Comparison of ENCODE assay signal across 13 cellular contexts in the genomic region with DNA sequence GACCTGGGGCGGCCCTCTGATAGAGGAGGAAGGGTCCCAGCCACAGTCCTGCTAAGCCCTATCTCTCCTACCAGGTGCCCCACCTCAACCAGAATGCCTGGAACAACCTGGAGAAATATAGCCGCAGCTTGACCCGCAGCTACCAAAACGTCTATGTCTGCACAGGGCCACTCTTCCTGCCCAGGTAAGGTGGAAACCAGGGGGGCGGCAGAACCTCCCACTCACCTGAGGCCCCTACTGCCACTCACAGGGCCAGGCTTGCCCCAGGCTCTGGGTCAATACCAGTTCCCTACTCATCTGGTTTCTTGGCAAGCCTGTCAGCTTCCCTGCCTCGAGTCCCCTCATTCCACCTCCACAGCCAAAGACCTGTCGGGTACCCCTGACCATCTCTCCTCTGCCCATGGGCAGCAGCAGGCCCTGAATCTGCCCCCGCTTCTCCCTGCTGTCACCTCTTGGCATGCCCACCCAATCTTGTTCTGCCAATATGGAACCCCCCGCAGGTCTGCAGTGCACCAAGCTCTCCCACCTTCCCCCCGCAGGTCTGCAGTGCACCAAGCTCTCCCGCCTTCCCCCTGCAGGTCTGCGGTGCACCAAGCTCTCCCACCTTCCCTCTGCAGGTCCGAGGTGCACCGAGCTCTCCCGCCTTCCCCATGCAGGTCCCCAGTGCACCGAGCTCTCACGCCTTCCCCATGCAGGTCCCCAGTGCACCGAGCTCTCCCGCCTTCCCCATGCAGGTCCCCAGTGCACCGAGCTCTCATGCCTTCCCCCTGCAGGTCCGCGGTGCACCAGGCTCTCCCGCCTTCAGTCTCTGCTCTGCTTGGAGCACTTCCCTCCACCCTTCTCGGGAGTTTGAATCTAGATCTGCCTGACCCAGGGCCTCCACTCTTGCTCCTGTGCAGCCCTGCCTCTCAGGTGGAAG. TPM values are rescaled to one million over a fixed set of nuclear protein-coding genes. Genes with fewer than 3 reads are reported as not detected.
DNase-seq lines count a peak whose midpoint lies in the region; ATAC-seq lines count a peak whose summit lies in the region.
"Had no signal": no experiment of that assay in that cellular context is flagged by ENCODE, and none has a peak within 500 bp of the region (broad histone marks: within the 10 kb centered on the region; RNA-seq: fewer than 3 reads in every experiment).

No MANE protein-coding gene starts in this region.

- no peak for DNase-seq in stimulated activated naive CD8-positive, alpha-beta T cell treated with anti-CD3 and anti-CD28 coated beads, Interleukin-15, amount 100 ng/mL, for 72 hours
- DNase-seq in T-cell, result no peak
- no peak for DNase-seq in memory B cell (ENCODE audit: low spot score in 2 of 2)
- no peak for DNase-seq in HuH-7 (ENCODE audit: low spot score)
- DNase-seq: EL; KG1; NCI-H1092 treated with DMSO at 0.1 percent for 48 hours; PC-3; sigmoid colon; stimulated activated CD4-positive, alpha-beta T cell treated with anti-CD3 and anti-CD28 coated beads, Interleukin-1b, Interleukin-23, amount 100 ng/mL, for 48 hours had no signal

- no peaks in the 10 kb centered on the region for H3K27me3 Mint-ChIP-seq in stimulated activated naive CD8-positive, alpha-beta T cell treated with anti-CD3 and anti-CD28 coated beads, Interleukin-15, Interleukin-2, amounts not matched to agents 100 ng/mL and 50 ng/mL, for 24 hours
- H3K27me3 Mint-ChIP-seq in stimulated activated naive CD8-positive, alpha-beta T cell treated with anti-CD3 and anti-CD28 coated beads, Interleukin-15, amount 100 ng/mL, for 72 hours, result no peaks in the 10 kb centered on the region
- H3K27me3 Mint-ChIP-seq in T-cell (no peaks in the 10 kb centered on the region), memory B cell (no peaks in the 10 kb centered on the region)

- H3K9me3 Mint-ChIP-seq in stimulated activated naive CD8-positive, alpha-beta T cell treated with anti-CD3 and anti-CD28 coated beads, Interleukin-15, Interleukin-2, amounts not matched to agents 100 ng/mL and 50 ng/mL, for 24 hours, result no peaks in the 10 kb centered on the region
- no peaks in the 10 kb centered on the region for H3K9me3 Mint-ChIP-seq in stimulated activated naive CD8-positive, alpha-beta T cell treated with anti-CD3 and anti-CD28 coated beads, Interleukin-15, amount 100 ng/mL, for 72 hours
- H3K9me3 Mint-ChIP-seq in T-cell (no peaks in the 10 kb centered on the region), memory B cell (no peaks in the 10 kb centered on the region)

- CTCF ChIA-PET in T-cell (lab: Charles Lee), result interaction anchor here in 1 of 2 donors (0.6 to 1.1 kb wide), 2 partner anchors 103 to 104 kb away, joined by 4 to 7 read pairs; no protein-coding TSS in a partner anchor

- no peak for ATAC-seq in stimulated activated naive CD8-positive, alpha-beta T cell treated with anti-CD3 and anti-CD28 coated beads, Interleukin-15, amount 100 ng/mL, for 72 hours
- ATAC-seq in T-cell (replicated peaks in 1 of 4) (no peak), memory B cell (ENCODE audit: low read depth) (no peak), GM19035 (IDR thresholded peaks at IDR 0.05; ENCODE audit: unreplicated experiment) (no peak), GM21381 (IDR thresholded peaks at IDR 0.05; ENCODE audit: unreplicated experiment) (no peak)
- ATAC-seq: PC-3 had no signal

- peaks cover 27% of the 10 kb centered on the region for H3K4me1 Mint-ChIP-seq in stimulated activated naive CD8-positive, alpha-beta T cell treated with anti-CD3 and anti-CD28 coated beads, Interleukin-15, Interleukin-2, amounts not matched to agents 100 ng/mL and 50 ng/mL, for 24 hours (ENCODE audit: low read depth)
- peaks cover 32% of the 10 kb centered on the region for H3K4me1 Mint-ChIP-seq in stimulated activated naive CD8-positive, alpha-beta T cell treated with anti-CD3 and anti-CD28 coated beads, Interleukin-15, amount 100 ng/mL, for 72 hours
- H3K4me1 Mint-ChIP-seq in T-cell (peaks cover 13 to 25% (median 25%) of the 10 kb centered on the region in 3 donors), memory B cell (peaks cover 15% of the 10 kb centered on the region)

- H3K27ac Mint-ChIP-seq in stimulated activated naive CD8-positive, alpha-beta T cell treated with anti-CD3 and anti-CD28 coated beads, Interleukin-15, Interleukin-2, amounts not matched to agents 100 ng/mL and 50 ng/mL, for 24 hours, result peak overlapping the region; percentile 2
- peak overlapping the region in 1 of 2 donors; percentile 79 for H3K27ac Mint-ChIP-seq in stimulated activated naive CD8-positive, alpha-beta T cell treated with anti-CD3 and anti-CD28 coated beads, Interleukin-15, amount 100 ng/mL, for 72 hours
- peak overlapping the region in 1 of 2 donors; percentile 34 for H3K27ac Mint-ChIP-seq in T-cell
- H3K27ac Mint-ChIP-seq in memory B cell, result no peak overlapping the region

- H3K4me3 Mint-ChIP-seq in stimulated activated naive CD8-positive, alpha-beta T cell treated with anti-CD3 and anti-CD28 coated beads, Interleukin-15, Interleukin-2, amounts not matched to agents 100 ng/mL and 50 ng/mL, for 24 hours, result peak overlapping the region; percentile 23
- no peak overlapping the region for H3K4me3 Mint-ChIP-seq in stimulated activated naive CD8-positive, alpha-beta T cell treated with anti-CD3 and anti-CD28 coated beads, Interleukin-15, amount 100 ng/mL, for 72 hours
- H3K4me3 Mint-ChIP-seq in T-cell (peak overlapping the region; percentile 31 to 81 (median 47)), memory B cell (peak overlapping the region; percentile 45)

- peaks cover 31% of the 10 kb centered on the region for H3K36me3 Mint-ChIP-seq in stimulated activated naive CD8-positive, alpha-beta T cell treated with anti-CD3 and anti-CD28 coated beads, Interleukin-15, Interleukin-2, amounts not matched to agents 100 ng/mL and 50 ng/mL, for 24 hours (ENCODE audit: low read depth)
- H3K36me3 Mint-ChIP-seq in T-cell (peaks cover 12% of the 10 kb centered on the region), memory B cell (peaks cover 12% of the 10 kb centered on the region)

- POLR2A ChIA-PET in T-cell (lab: Charles Lee), result interaction anchor here in 1 of 2 donors (0.5 kb wide), 1 partner anchor 25 kb away, joined by 5 read pairs; no protein-coding TSS in a partner anchor

RNA-seq across cellular contexts. Expression of gene ENDOG, which starts 2.6 kb away (rescaled TPM):
- total RNA-seq in T-cell, result 10 to 100 TPM; 11.3 to 31.1 (median 25.1) TPM

RNA-seq across cellular contexts. Expression of gene SPOUT1, which starts 8.7 kb away (rescaled TPM):
- total RNA-seq in T-cell, result 10 to 100 TPM; 43.7 to 89.4 (median 82.6) TPM

RNA-seq across cellular contexts. Expression of gene TBC1D13, which starts 33.9 kb away (rescaled TPM):
- 10 to 100 TPM; 27.6 to 34.3 (median 31.8) TPM for total RNA-seq in T-cell

RNA-seq across cellular contexts. Expression of gene ZER1, which starts 49.2 kb away (rescaled TPM):
- total RNA-seq in T-cell, result 10 to 100 TPM; 38.4 to 50.6 (median 40.2) TPM

Comparison
In these comparisons a context has a peak if more than half of its experiments do, and no peak if none do; other contexts are left out.
1. H3K4me3 Mint-ChIP-seq: peak in stimulated activated naive CD8-positive, alpha-beta T cell treated with anti-CD3 and anti-CD28 coated beads, Interleukin-15, Interleukin-2, amounts not matched to agents 100 ng/mL and 50 ng/mL, for 24 hours (single experiment), T-cell (3 of 3) and memory B cell (single experiment); none in stimulated activated naive CD8-positive, alpha-beta T cell treated with anti-CD3 and anti-CD28 coated beads, Interleukin-15, amount 100 ng/mL, for 72 hours (0 of 2).